Comparison of ENCODE assay signal across 8 cellular contexts in the genomic region with DNA sequence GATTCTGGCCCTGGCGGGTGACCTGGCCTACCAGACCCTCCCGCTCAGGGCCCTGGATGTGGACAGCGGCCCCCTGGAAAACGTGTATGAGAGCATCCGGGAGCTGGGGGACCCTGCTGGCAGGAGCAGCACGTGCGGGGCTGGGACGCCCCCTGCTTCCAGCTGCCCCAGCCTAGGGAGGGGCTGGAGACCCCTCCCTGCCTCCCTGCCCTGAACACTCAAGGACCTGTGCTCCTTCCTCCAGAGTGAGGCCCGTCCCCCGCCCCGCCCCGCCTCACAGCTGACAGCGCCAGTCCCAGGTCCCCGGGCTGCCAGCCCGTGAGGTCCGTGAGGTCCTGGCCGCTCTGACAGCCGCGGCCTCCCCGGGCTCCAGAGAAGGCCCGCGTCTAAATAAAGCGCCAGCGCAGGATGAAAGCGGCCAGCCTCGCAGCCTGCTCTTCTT. TPM values are rescaled to one million over a fixed set of nuclear protein-coding genes. Genes with fewer than 3 reads are reported as not detected.
DNase-seq lines count a peak whose midpoint lies in the region; ATAC-seq and TF ChIP-seq lines count a peak whose summit lies in the region.

No MANE protein-coding gene starts in this region.

- H3K27ac ChIP-seq in OCI-LY3 (ENCODE audit: low read length): peak overlapping the region; percentile 45; the same call in 1 of the 2 replicates
- peak overlapping the region; percentile 82 for H3K27ac ChIP-seq in lower lobe of right lung

- H3K9me3 Mint-ChIP-seq in type B pancreatic cell: no peaks in the 10 kb centered on the region

- no peaks in the 10 kb centered on the region for H3K9me3 ChIP-seq in OCI-LY3 (ENCODE audit: insufficient read depth, low read length)
- H3K9me3 ChIP-seq in lower lobe of right lung: no peaks in the 10 kb centered on the region

- peak overlapping the region; percentile 91 for H3K4me2 ChIP-seq in OCI-LY3 (ENCODE audit: low read length)

- H4K20me1 ChIP-seq in OCI-LY3 (ENCODE audit: insufficient read depth, low read length): no peaks in the 10 kb centered on the region

- H3K4me3 ChIP-seq in OCI-LY3 (ENCODE audit: low read length) (peak overlapping the region; percentile 78), choroid plexus epithelial cell (ENCODE audit: low read depth, low read length) (peak overlapping the region; percentile 52), lower lobe of right lung (peak overlapping the region; percentile 68)

- H3K79me2 ChIP-seq in OCI-LY3 (ENCODE audit: low read length): no peaks in the 10 kb centered on the region

- H2AFZ ChIP-seq in OCI-LY3 (ENCODE audit: low read depth, low read length): no peak overlapping the region

- no peak overlapping the region for H3K4me3 Mint-ChIP-seq in type B pancreatic cell

- no peaks in the 10 kb centered on the region for H3K4me1 Mint-ChIP-seq in type B pancreatic cell (ENCODE audit: unreplicated experiment)

- peaks cover 4% of the 10 kb centered on the region for H3K36me3 Mint-ChIP-seq in type B pancreatic cell

- TF ChIP-seq CTCF in OCI-LY3 (IDR thresholded peaks at IDR 0.05; ENCODE audit: low read depth, low read length): no peak
- no peak for TF ChIP-seq CTCF in choroid plexus epithelial cell (conservative IDR thresholded peaks at IDR 0.05; ENCODE audit: low read depth, low read length)
- no peak for TF ChIP-seq CTCF in lower lobe of right lung (IDR thresholded peaks at IDR 0.05)
- TF ChIP-seq CTCF in type B pancreatic cell (conservative IDR thresholded peaks at IDR 0.05): no peak

- H3K36me3 ChIP-seq in OCI-LY3 (replicated peaks; ENCODE audit: low read depth, low read length) (peaks cover 16% of the 10 kb centered on the region), lower lobe of right lung (peaks cover 48% of the 10 kb centered on the region)

- H3K27me3 Mint-ChIP-seq in type B pancreatic cell: peaks cover 3% of the 10 kb centered on the region

- no peak overlapping the region for H3K27ac Mint-ChIP-seq in type B pancreatic cell

- ATAC-seq in lower lobe of right lung: peak; percentile 42 to 57
- ATAC-seq in GM19467 (IDR thresholded peaks at IDR 0.05; ENCODE audit: unreplicated experiment): no peak

- H3K4me1 ChIP-seq in OCI-LY3 (ENCODE audit: low read length) (peaks cover 36% of the 10 kb centered on the region), lower lobe of right lung (peaks cover 43% of the 10 kb centered on the region)

- DNase-seq in DMS53 treated with DMSO at 0.1 percent for 48 hours (lab: John Stamatoyannopoulos, UW; ENCODE audit: unreplicated experiment) (peak; percentile 45), choroid plexus epithelial cell (ENCODE audit: low read depth) (peak; percentile 30), lower lobe of right lung (peak; percentile 79), type B pancreatic cell (ENCODE audit: extremely low spot score, unreplicated experiment) (peak; percentile 71), NCI-H2196 (lab: John Stamatoyannopoulos, UW; ENCODE audit: unreplicated experiment) (no peak), COLO829 (ENCODE audit: low spot score) (no peak)

- intact Hi-C loops in lower lobe of right lung (cut with DNase I): no loop called here

- H3K9ac ChIP-seq in OCI-LY3 (ENCODE audit: low read length): peak overlapping the region; percentile 76

- no peaks in the 10 kb centered on the region for H3K27me3 ChIP-seq in OCI-LY3 (ENCODE audit: low read depth, low read length)
- H3K27me3 ChIP-seq in lower lobe of right lung (ENCODE audit: low read depth): no peaks in the 10 kb centered on the region

RNA-seq across cellular contexts. Expression of gene SLC2A4RG, which starts 0.9 kb away (rescaled TPM):
- total RNA-seq in lower lobe of right lung (50.5 TPM), type B pancreatic cell (ENCODE audit: low replicate concordance) (52.6 and 75.6 TPM in 2 replicates)

RNA-seq across cellular contexts. Expression of gene LIME1, which starts 2.2 kb away (rescaled TPM):
- total RNA-seq in lower lobe of right lung (8.7 TPM), type B pancreatic cell (ENCODE audit: low replicate concordance) (6.3 and 11.3 TPM in 2 replicates)

RNA-seq across cellular contexts. Expression of gene ZGPAT, which starts 30.9 kb away (rescaled TPM):
- total RNA-seq in lower lobe of right lung (27.2 TPM), type B pancreatic cell (ENCODE audit: low replicate concordance) (28.7 and 32.8 TPM in 2 replicates)

RNA-seq across cellular contexts. Expression of gene ARFRP1, which starts 30.9 kb away (rescaled TPM):
- 44.3 TPM for total RNA-seq in lower lobe of right lung
- 37.2 and 45.0 TPM in 2 replicates for total RNA-seq in type B pancreatic cell (ENCODE audit: low replicate concordance)

RNA-seq across cellular contexts. Expression of gene TNFRSF6B, which starts 42.3 kb away (rescaled TPM):
- total RNA-seq in lower lobe of right lung (5.3 TPM), type B pancreatic cell (ENCODE audit: low replicate concordance) (not detected in 2 replicates)

Comparison
In these comparisons a context has a peak if more than half of its experiments do, and no peak if none do; other contexts are left out.
1. DNase-seq: peak in DMS53 treated with DMSO at 0.1 percent for 48 hours (single experiment), choroid plexus epithelial cell (single experiment), lower lobe of right lung (single experiment) and type B pancreatic cell (single experiment); none in NCI-H2196 (single experiment) and COLO829 (single experiment).
2. Peak in every context shown above with its lines, with median percentiles within 50 percentile points of each other: H3K4me3 ChIP-seq.